In genomic region chr2:121869873-121870272, GRCh38 we compare ENCODE assay signal across 20 cellular contexts.
A peak's percentile ranks its signal among the peaks of the same experiment; 100 is the strongest.
DNase-seq lines count a peak whose midpoint lies in the region; ATAC-seq, FAIRE-seq and TF ChIP-seq lines count a peak whose summit lies in the region.
"Had no signal": no experiment of that assay in that cellular context is flagged by ENCODE, and none has a peak within 500 bp of the region (broad histone marks: within the 10 kb centered on the region; RNA-seq: fewer than 3 reads in every experiment).

No MANE protein-coding gene starts in this region.

- H3K36me3 ChIP-seq in HEK293 (ENCODE audit: control insufficient read depth in 2 of 2, insufficient read depth in 1 of 2, low read length in 2 of 2) (no peaks in the 10 kb centered on the region), astrocyte (ENCODE audit: insufficient read depth, low read length) (no peaks in the 10 kb centered on the region), esophagus muscularis mucosa (no peaks in the 10 kb centered on the region), neural progenitor cell (no peaks in the 10 kb centered on the region), heart right ventricle (no peaks in the 10 kb centered on the region)

- peaks cover 1% of the 10 kb centered on the region for H3K36me3 Mint-ChIP-seq in astrocyte (ENCODE audit: low read depth, unreplicated experiment)
- peaks cover 2% of the 10 kb centered on the region for H3K36me3 Mint-ChIP-seq in neural progenitor cell
- H3K36me3 Mint-ChIP-seq: CD4-positive, CD25-positive, alpha-beta regulatory T cell; CD8-positive, alpha-beta T cell had no signal

- FAIRE-seq in astrocyte (lab: Jason Lieb, UNC): no peak
- FAIRE-seq: A549, G401.6, GM12892 had no signal

- H3K9me3 ChIP-seq in HEK293 (ENCODE audit: control insufficient read depth, insufficient read depth, low read depth, low read length) (no peaks in the 10 kb centered on the region), astrocyte (ENCODE audit: insufficient read depth, low read depth, low read length) (no peaks in the 10 kb centered on the region), esophagus muscularis mucosa (no peaks in the 10 kb centered on the region), neural progenitor cell (ENCODE audit: low read depth) (no peaks in the 10 kb centered on the region), heart right ventricle (no peaks in the 10 kb centered on the region)
- H3K9me3 ChIP-seq: A549, Caco-2 had no signal

- TF ChIP-seq CTCF in HEK293 (tag by site-specific recombination; IDR thresholded peaks at IDR 0.05) (no peak), astrocyte (IDR thresholded peaks at IDR 0.05; ENCODE audit: insufficient read depth, low read depth, low read length) (no peak), esophagus muscularis mucosa (IDR thresholded peaks at IDR 0.05) (no peak), neural progenitor cell (IDR thresholded peaks at IDR 0.05) (no peak), heart right ventricle (IDR thresholded peaks at IDR 0.05) (no peak)

- H3K4me1 Mint-ChIP-seq in astrocyte (ENCODE audit: low read depth, unreplicated experiment) (peaks cover 16% of the 10 kb centered on the region), neural progenitor cell (peaks cover 46% of the 10 kb centered on the region)
- H3K4me1 Mint-ChIP-seq: CD4-positive, CD25-positive, alpha-beta regulatory T cell had no signal

- H3K4me3 Mint-ChIP-seq in astrocyte (ENCODE audit: unreplicated experiment) (no peak overlapping the region), neural progenitor cell (no peak overlapping the region)
- H3K4me3 Mint-ChIP-seq: CD4-positive, CD25-positive, alpha-beta regulatory T cell; CD8-positive, alpha-beta T cell; H9; HFFc6 had no signal

- H3F3A ChIP-seq in neural progenitor cell (ENCODE audit: low read depth): peaks cover 29% of the 10 kb centered on the region

- H4K20me1 ChIP-seq in astrocyte (ENCODE audit: insufficient read depth, low read length): no peaks in the 10 kb centered on the region
- H4K20me1 ChIP-seq in neural progenitor cell (ENCODE audit: low read depth): no peaks in the 10 kb centered on the region

- 93% methylated on average over 5 of the region's 5 CpGs for WGBS in esophagus muscularis mucosa
- 84 to 92% methylated on average over 5 of the region's 5 CpGs for WGBS in heart right ventricle, 2 donors

- H2AFZ ChIP-seq in astrocyte (ENCODE audit: low read depth, low read length) (no peak overlapping the region), neural progenitor cell (replicated peaks) (peak overlapping the region; percentile 66)

- peaks cover 2% of the 10 kb centered on the region for H3K9me3 Mint-ChIP-seq in astrocyte (ENCODE audit: unreplicated experiment)
- peaks cover 2% of the 10 kb centered on the region for H3K9me3 Mint-ChIP-seq in neural progenitor cell
- H3K9me3 Mint-ChIP-seq: CD8-positive, alpha-beta T cell; HFFc6 had no signal

- CTCF ChIA-PET in HEK293 (lab: Yijun Ruan, JAX): interaction anchor here (1.3 kb wide), 1 partner anchor 19 kb away, joined by 3 read pairs; no protein-coding TSS in a partner anchor

- H3K27ac Mint-ChIP-seq in astrocyte (ENCODE audit: unreplicated experiment) (peak overlapping the region; percentile 31), neural progenitor cell (peak overlapping the region; percentile 22)
- H3K27ac Mint-ChIP-seq: CD8-positive, alpha-beta T cell; H9; HFFc6 had no signal

- intact Hi-C loops in esophagus muscularis mucosa (cut with DNase I) (no loop called here), heart right ventricle (cut with DNase I) (no loop called here)

- no peak for TF ChIP-seq POLR2A in esophagus muscularis mucosa (IDR thresholded peaks at IDR 0.05; ENCODE audit: low read depth)

- H3K27me3 ChIP-seq in astrocyte (ENCODE audit: insufficient read depth, low read length) (peaks cover 8% of the 10 kb centered on the region), esophagus muscularis mucosa (no peaks in the 10 kb centered on the region), neural progenitor cell (no peaks in the 10 kb centered on the region), heart right ventricle (peaks cover 0 to 9% (median 0%) of the 10 kb centered on the region in 7 donors)

- peaks cover 13% of the 10 kb centered on the region for H3K27me3 Mint-ChIP-seq in astrocyte (ENCODE audit: low read depth, unreplicated experiment)
- H3K27me3 Mint-ChIP-seq in neural progenitor cell (ENCODE audit: insufficient read depth, low read depth): peaks cover 17% of the 10 kb centered on the region
- H3K27me3 Mint-ChIP-seq: CD4-positive, CD25-positive, alpha-beta regulatory T cell had no signal

- H3K4me2 ChIP-seq in astrocyte (ENCODE audit: low read length): no peak overlapping the region
- H3K4me2 ChIP-seq in neural progenitor cell: no peak overlapping the region
- H3K4me2 ChIP-seq: A549 had no signal

- no peak overlapping the region for H3K27ac ChIP-seq in HEK293 (ENCODE audit: extremely low read depth, low read depth, low read length)
- no peak overlapping the region for H3K27ac ChIP-seq in astrocyte (ENCODE audit: low read depth, low read length)
- no peak overlapping the region for H3K27ac ChIP-seq in esophagus muscularis mucosa (replicated peaks in 1 of 4)
- no peak overlapping the region for H3K27ac ChIP-seq in neural progenitor cell
- no peak overlapping the region for H3K27ac ChIP-seq in heart right ventricle
- H3K27ac ChIP-seq: A549 had no signal

- H3K4me1 ChIP-seq in HEK293 (ENCODE audit: control insufficient read depth, insufficient read depth, low read length): no peaks in the 10 kb centered on the region
- H3K4me1 ChIP-seq in astrocyte (ENCODE audit: insufficient read depth, low read length): peaks cover 3% of the 10 kb centered on the region
- no peaks in the 10 kb centered on the region for H3K4me1 ChIP-seq in esophagus muscularis mucosa
- H3K4me1 ChIP-seq in neural progenitor cell: peaks cover 39% of the 10 kb centered on the region
- H3K4me1 ChIP-seq in heart right ventricle: no peaks in the 10 kb centered on the region
- H3K4me1 ChIP-seq: A549, Caco-2 had no signal

- H3K79me2 ChIP-seq in astrocyte (ENCODE audit: insufficient read depth, low read length) (no peaks in the 10 kb centered on the region), neural progenitor cell (ENCODE audit: low read depth) (no peaks in the 10 kb centered on the region)

- POLR2A ChIA-PET in HEK293 (lab: Yijun Ruan, JAX): interaction anchor here (0.5 kb wide), 1 partner anchor 275 kb away, joined by 4 read pairs; no protein-coding TSS in a partner anchor

- DNase-seq in astrocyte (ENCODE audit: low read depth) (no peak), esophagus muscularis mucosa (ENCODE audit: extremely low spot score) (peak; percentile 77), neural progenitor cell (ENCODE audit: low spot score) (no peak), LoVo (ENCODE audit: low spot score) (no peak), NAMALWA (ENCODE audit: low spot score) (no peak), heart right ventricle (no peak)
- DNase-seq: 8988T; C1 segment of cervical spinal cord; Caco-2; CD4-positive, CD25-positive, alpha-beta regulatory T cell; CD8-positive, alpha-beta T cell; DMS153; DND-41; H9; HFFc6 had no signal

- TF ChIP-seq EP300 in esophagus muscularis mucosa (IDR thresholded peaks at IDR 0.05): no peak

- H3K4me3 ChIP-seq in HEK293 (ENCODE audit: low read depth, low read length) (no peak overlapping the region), astrocyte (ENCODE audit: insufficient read depth, low read depth, low read length) (no peak overlapping the region), esophagus muscularis mucosa (no peak overlapping the region), neural progenitor cell (no peak overlapping the region), heart right ventricle (no peak overlapping the region)
- H3K4me3 ChIP-seq: A549 had no signal

- no peak for ATAC-seq in heart right ventricle
- ATAC-seq: A549; CD8-positive, alpha-beta T cell; HCT116 had no signal

- no peak overlapping the region for H3K9ac ChIP-seq in astrocyte (ENCODE audit: low read length)
- no peak overlapping the region for H3K9ac ChIP-seq in neural progenitor cell

TF ChIP-seq in HEK293, 187 proteins besides CTCF, POLR2A, EP300 and RAD21:
- TF ChIP-seq ZNF561 (tag by site-specific recombination; IDR thresholded peaks at IDR 0.05; ENCODE audit: borderline replicate concordance) (no peak), ZIC2 (tag by site-specific recombination; IDR thresholded peaks at IDR 0.05) (peak; percentile 22; the same call in 1 of the 2 replicates)
